ENCODE assay signal across 16 cellular contexts in genomic region chr2:241728627-241729026, GRCh38. TPM values are rescaled to one million over a fixed set of nuclear protein-coding genes. Genes with fewer than 3 reads are reported as not detected.
A peak's percentile ranks its signal among the peaks of the same experiment; 100 is the strongest.
DNase-seq lines count a peak whose midpoint lies in the region; ATAC-seq, FAIRE-seq and TF ChIP-seq lines count a peak whose summit lies in the region.
"Had no signal": no experiment of that assay in that cellular context is flagged by ENCODE, and none has a peak within 500 bp of the region (broad histone marks: within the 10 kb centered on the region; RNA-seq: fewer than 3 reads in every experiment).

No MANE protein-coding gene starts in this region.

- H3K4me3 ChIP-seq in right atrium auricular region (no peak overlapping the region), pancreas (no peak overlapping the region), PC-3 (ENCODE audit: low read length) (no peak overlapping the region)
- H3K4me3 ChIP-seq: A549, testis had no signal

- no peak overlapping the region for H3K4me2 ChIP-seq in PC-3 (ENCODE audit: low read length)
- H3K4me2 ChIP-seq: A549 had no signal

- ATAC-seq in pancreas (peak in 3 of 4 donors; percentile 3 to 59 (median 44)), PC-3 (no peak), GM21717 (IDR thresholded peaks at IDR 0.05; ENCODE audit: unreplicated experiment) (no peak)

- no TSS peak for BruUV-seq in PC-3 (replicated peaks; lab: Mats Ljungman, UMichigan)

- H3K9me3 ChIP-seq in right atrium auricular region (no peaks in the 10 kb centered on the region), pancreas (no peaks in the 10 kb centered on the region), PC-3 (ENCODE audit: low read length) (no peaks in the 10 kb centered on the region)
- H3K9me3 ChIP-seq: A549, testis had no signal

- H3K27me3 ChIP-seq in right atrium auricular region: no peaks in the 10 kb centered on the region
- H3K27me3 ChIP-seq in pancreas: no peaks in the 10 kb centered on the region
- no peaks in the 10 kb centered on the region for H3K27me3 ChIP-seq in PC-3 (ENCODE audit: low read length)
- H3K27me3 ChIP-seq: testis had no signal

- H3K9me2 ChIP-seq in PC-3 (replicated peaks; ENCODE audit: low read length): no peaks in the 10 kb centered on the region

- no peak overlapping the region for H3K9ac ChIP-seq in PC-3 (ENCODE audit: low read length)
- H3K9ac ChIP-seq: parathyroid adenoma had no signal

- DNase-seq in 8988T: peak; percentile 9
- peak in 54 of 58 donors; percentile 8 to 80 (median 48) for DNase-seq in anterior cingulate cortex (lab: John Stamatoyannopoulos, UW)
- DNase-seq in right atrium auricular region (ENCODE audit: low spot score): peak; percentile 81
- peak in 1 of 6 donors; percentile 35 for DNase-seq in pancreas
- no peak for DNase-seq in PC-3
- no peak for DNase-seq in NOMO-1 (lab: John Stamatoyannopoulos, UW; ENCODE audit: unreplicated experiment in 2 of 2)
- DNase-seq in GF-D8 (lab: John Stamatoyannopoulos, UW): no peak
- DNase-seq: activated gamma-delta T cell, KBM-7, NCI-H1092 treated with DMSO at 0.1 percent for 48 hours, NCI-H345, testis had no signal

- no peaks in the 10 kb centered on the region for H4K20me1 ChIP-seq in PC-3 (ENCODE audit: low read length)

- CTCF ChIA-PET in PC-3 (lab: Charles Lee): no interaction called here

- intact Hi-C loops in pancreas (cut with DNase I) (no loop called here), PC-3 (cut with micrococcal nuclease) (no loop called here)

- POLR2A ChIA-PET in PC-3 (lab: Charles Lee; ENCODE audit: unreplicated experiment): no interaction called here

- no peak overlapping the region for H2AFZ ChIP-seq in PC-3 (ENCODE audit: low read length)
- H2AFZ ChIP-seq: parathyroid adenoma had no signal

- H3K4me1 ChIP-seq in right atrium auricular region (peaks cover 0 to 9% of the 10 kb centered on the region in 2 donors), pancreas (no peaks in the 10 kb centered on the region), PC-3 (ENCODE audit: insufficient read depth, low read length) (peaks cover 8% of the 10 kb centered on the region)
- H3K4me1 ChIP-seq: A549, parathyroid adenoma, testis had no signal

- FAIRE-seq in pancreas (lab: Jason Lieb, UNC): no peak
- FAIRE-seq: A549 had no signal

- H3K36me3 ChIP-seq in right atrium auricular region (peaks cover under 1% of the 10 kb centered on the region), pancreas (peaks cover 0 to 15% (median 0%) of the 10 kb centered on the region in 3 donors), PC-3 (ENCODE audit: low read depth, low read length) (no peaks in the 10 kb centered on the region)

- WGBS in pancreas, 2 donors: 78 to 85% methylated on average over 18 to 19 of the region's 19 CpGs

- H3F3A ChIP-seq in PC-3 (ENCODE audit: low read length, unreplicated experiment): peaks cover under 1% of the 10 kb centered on the region

- TF ChIP-seq CTCF in right atrium auricular region (IDR thresholded peaks at IDR 0.05) (no peak), pancreas (IDR thresholded peaks at IDR 0.05) (no peak), PC-3 (conservative IDR thresholded peaks at IDR 0.05; ENCODE audit: low read depth, low read length) (no peak)

- H3K27ac ChIP-seq in right atrium auricular region (peak overlapping the region; percentile 65 to 71), pancreas (peak overlapping the region in 1 of 4 donors; percentile 41), PC-3 (ENCODE audit: low read length) (no peak overlapping the region)
- H3K27ac ChIP-seq: A549, parathyroid adenoma had no signal

- H3K79me2 ChIP-seq in PC-3 (ENCODE audit: low read length): no peaks in the 10 kb centered on the region
- H3K79me2 ChIP-seq: parathyroid adenoma had no signal

RNA-seq across cellular contexts. Expression of gene D2HGDH, which starts 5.8 kb away (rescaled TPM):
- 10 to 100 TPM in 1 of 2 donors, 1 to 10 TPM in 1; 7.5 to 11.7 TPM for total RNA-seq in right atrium auricular region
- 10 to 100 TPM; 14.9 to 30.5 (median 20.6) TPM for total RNA-seq in pancreas
- 100 to 1,000 TPM in 1 of 2 donors, 10 to 100 TPM in 1; 93.1 to 116 TPM for polyA plus RNA-seq in pancreas
- 28.5 and 51.2 TPM in 2 replicates for total RNA-seq in PC-3 (2014; rRNA removed)

RNA-seq across cellular contexts. Expression of gene ING5, which starts 26.8 kb away (rescaled TPM):
- 10 to 100 TPM; 21.9 to 32.7 TPM for total RNA-seq in right atrium auricular region
- total RNA-seq in pancreas: 10 to 100 TPM; 14.1 to 28.1 (median 20.7) TPM
- 10 to 100 TPM; 42.8 to 63.9 TPM for polyA plus RNA-seq in pancreas
- total RNA-seq in PC-3 (2014; rRNA removed): 30.2 and 32.1 TPM in 2 replicates

RNA-seq across cellular contexts. Expression of gene DTYMK, which starts 42.0 kb away (rescaled TPM):
- 1 to 10 TPM; 6.4 to 6.6 TPM for total RNA-seq in right atrium auricular region
- 1 to 10 TPM; 3.7 to 9.4 (median 7.0) TPM for total RNA-seq in pancreas
- 10 to 100 TPM in 1 of 2 donors, 1 to 10 TPM in 1; 9.8 to 11.0 TPM for polyA plus RNA-seq in pancreas
- total RNA-seq in PC-3 (2014; rRNA removed): 130 and 155 TPM in 2 replicates

RNA-seq across cellular contexts. Expression of gene GAL3ST2, which starts 48.0 kb away (rescaled TPM):
- 1 to 10 TPM in 1 of 2 donors, under 1 TPM in 1; 0.56 to 1.1 TPM for total RNA-seq in right atrium auricular region
- total RNA-seq in pancreas: not detected
- not detected for polyA plus RNA-seq in pancreas
- total RNA-seq in PC-3 (2014; rRNA removed): not detected in 2 replicates
- total RNA-seq: dermis microvascular lymphatic vessel endothelial cell had no signal

Comparison
In these comparisons a context has a peak if more than half of its experiments do, and no peak if none do; other contexts are left out.
1. DNase-seq: peak in 8988T (single experiment), anterior cingulate cortex (54 of 58) and right atrium auricular region (single experiment); none in PC-3 (single experiment), NOMO-1 (0 of 2) and GF-D8 (single experiment).
2. ATAC-seq: peak in pancreas (3 of 4); none in PC-3 (single experiment) and GM21717 (single experiment).
3. RNA of gene DTYMK, which starts 42.0 kb away (total RNA-seq): 130 to 155 TPM in PC-3; 3.7 to 9.4 TPM in pancreas and 6.4 to 6.6 TPM in right atrium auricular region; every median in the first group is over 10 times any median in the second.